In genomic region chr6:42724825-42725224, GRCh38 we compare ENCODE assay signal across 20 cellular contexts. TPM values are rescaled to one million over a fixed set of nuclear protein-coding genes. Genes with fewer than 3 reads are reported as not detected.
DNase-seq lines count a peak whose midpoint lies in the region; ATAC-seq, FAIRE-seq and TF ChIP-seq lines count a peak whose summit lies in the region.
"Had no signal": no experiment of that assay in that cellular context is flagged by ENCODE, and none has a peak within 500 bp of the region (broad histone marks: within the 10 kb centered on the region; RNA-seq: fewer than 3 reads in every experiment).

No MANE protein-coding gene starts in this region.

- no peak for TF ChIP-seq CTCF in A549 (IDR thresholded peaks at IDR 0.05)
- no peak for TF ChIP-seq CTCF in HEK293 (tag by site-specific recombination; IDR thresholded peaks at IDR 0.05)
- no peak for TF ChIP-seq CTCF in osteoblast (IDR thresholded peaks at IDR 0.05; ENCODE audit: extremely low read depth, low read depth, low read length)

- H3K4me2 ChIP-seq in A549 (no peak overlapping the region), osteoblast (ENCODE audit: insufficient read depth, low read length) (no peak overlapping the region)
- H3K4me2 ChIP-seq: BLaER1, KMS-11 had no signal

- no peak overlapping the region for H3K4me3 ChIP-seq in A549
- no peak overlapping the region for H3K4me3 ChIP-seq in HEK293 (ENCODE audit: low read depth, low read length)
- no peak overlapping the region for H3K4me3 ChIP-seq in osteoblast (ENCODE audit: insufficient read depth, low read length)
- H3K4me3 ChIP-seq: BLaER1 had no signal

- no peak overlapping the region for H3K27ac ChIP-seq in A549
- no peak overlapping the region for H3K27ac ChIP-seq in HEK293 (ENCODE audit: extremely low read depth, low read depth, low read length)
- H3K27ac ChIP-seq in osteoblast (ENCODE audit: low read depth, low read length), result no peak overlapping the region
- H3K27ac ChIP-seq: 22Rv1, BLaER1, KMS-11 had no signal

- TF ChIP-seq POLR2A in A549 (IDR thresholded peaks at IDR 0.05; ENCODE audit: low read length), result no peak

- H4K20me1 ChIP-seq in osteoblast (ENCODE audit: insufficient read depth, low read length), result no peaks in the 10 kb centered on the region
- H4K20me1 ChIP-seq: BLaER1 had no signal

- DNase-seq in DMS53 (lab: John Stamatoyannopoulos, UW) (peak; percentile 15), DMS53 treated with DMSO at 0.1 percent for 48 hours (lab: John Stamatoyannopoulos, UW; ENCODE audit: unreplicated experiment) (no peak), A549 (ENCODE audit: low read depth in 1 of 2, low spot score in 1 of 2) (no peak), osteoblast (ENCODE audit: insufficient read length, low spot score, missing footprints) (peak; percentile 63), iPS-NIHi11 (ENCODE audit: low spot score) (no peak), activated T-cell treated with anti-CD3 and anti-CD28 coated beads for 4 hours (no peak)
- DNase-seq: CD8-positive, alpha-beta T cell; DMS 273 treated with DMSO at 0.1 percent for 48 hours; DMS79; GDM1; GOT3; H7 had no signal

- H3K4me1 ChIP-seq in A549 (peaks cover 16% of the 10 kb centered on the region; the same call in 2 of the 3 replicates), HEK293 (ENCODE audit: control insufficient read depth, insufficient read depth, low read length) (peaks cover 5% of the 10 kb centered on the region), osteoblast (ENCODE audit: insufficient read depth, low read length) (peaks cover 11% of the 10 kb centered on the region)

- POLR2A ChIA-PET in A549 (lab: Yijun Ruan, JAX) (no interaction called here), HEK293 (lab: Yijun Ruan, JAX) (interaction anchor here (0.9 kb wide), 1 partner anchor 57 kb away, joined by 4 read pairs; the partner anchor contains the start of gene BICRAL)

- no peak for FAIRE-seq in A549 (lab: Jason Lieb, UNC)
- FAIRE-seq: HTR-8/SVneo had no signal

- no peak overlapping the region for H2AFZ ChIP-seq in osteoblast (ENCODE audit: low read length)

- ATAC-seq in A549, result no peak
- ATAC-seq: CD8-positive, alpha-beta T cell; HCT116 had no signal

- no peaks in the 10 kb centered on the region for H3K79me2 ChIP-seq in osteoblast (ENCODE audit: insufficient read depth, low read length)

- TF ChIP-seq RAD21 in A549 (conservative IDR thresholded peaks at IDR 0.05 in 1 of 2, IDR thresholded peaks at IDR 0.05 in 1 of 2), result no peak

- H3K9me3 ChIP-seq in A549 (no peaks in the 10 kb centered on the region), HEK293 (ENCODE audit: control insufficient read depth, insufficient read depth, low read depth, low read length) (no peaks in the 10 kb centered on the region), osteoblast (ENCODE audit: low read depth, low read length) (no peaks in the 10 kb centered on the region)
- H3K9me3 ChIP-seq: BLaER1 had no signal

- H3K36me3 ChIP-seq in HEK293 (ENCODE audit: control insufficient read depth in 2 of 2, insufficient read depth in 1 of 2, low read length in 2 of 2) (no peaks in the 10 kb centered on the region), osteoblast (ENCODE audit: insufficient read depth, low read length) (no peaks in the 10 kb centered on the region)
- H3K36me3 ChIP-seq: BLaER1 had no signal

- TF ChIP-seq EP300 in A549 (IDR thresholded peaks at IDR 0.05), result no peak

- CTCF ChIA-PET in A549 (lab: Yijun Ruan, JAX) (interaction anchor here (0.7 to 6.9 kb wide), 3 partner anchors 22 to 64 kb away, joined by 3 to 37 read pairs (median 14); no protein-coding TSS in a partner anchor), HEK293 (lab: Yijun Ruan, JAX) (interaction anchor here (1.0 to 6.9 kb wide), 8 partner anchors 10 to 200 kb away, joined by 3 to 127 read pairs (median 14); partner anchors contain the start of gene RPL7L1)

- H3K27me3 ChIP-seq in osteoblast (ENCODE audit: insufficient read depth, low read length), result no peaks in the 10 kb centered on the region
- H3K27me3 ChIP-seq: BLaER1 had no signal

TF ChIP-seq in A549, 52 proteins besides CTCF, POLR2A, EP300 and RAD21:
- TF ChIP-seq MAFK (IDR thresholded peaks at IDR 0.05; ENCODE audit: partially characterized antibody) (peak; percentile 78), HOXB13 (CRISPR knock-in tag; IDR thresholded peaks at IDR 0.05; ENCODE audit: low read depth) (no peak)
TF ChIP-seq in A549: peak in this region for 1.

TF ChIP-seq in HEK293, 187 proteins besides CTCF, POLR2A, EP300 and RAD21:
- TF ChIP-seq ZNF548 (tag by site-specific recombination; IDR thresholded peaks at IDR 0.05) (no peak), ZNF362 (tag by site-specific recombination; IDR thresholded peaks at IDR 0.05) (no peak), ZNF335 (tag by site-specific recombination; conservative IDR thresholded peaks at IDR 0.05) (0 out of 2 replicates have a peak, but pooled peaks have one; percentile 28), ZBTB44 (tag by site-specific recombination; IDR thresholded peaks at IDR 0.05) (no peak), ZNF350 (tag by site-specific recombination; IDR thresholded peaks at IDR 0.05) (no peak), ZNF416 (tag by site-specific recombination; IDR thresholded peaks at IDR 0.05) (no peak)

RNA-seq across cellular contexts. Expression of gene PRPH2, which starts 2.4 kb away (rescaled TPM):
- polyA plus RNA-seq in A549 (2011; rRNA removed) (not detected in 2 replicates), A549 (2017; fragmentation: RNase III; extraction: RNeasy Plus Mini Kit Qiagen cat#74134 plus additional on column Dnase treatment) (not detected in 3 replicates)
- not detected in 2 replicates for polyA plus RNA-seq in A549 (2012; cell fraction: cytosol; rRNA removed)
- polyA plus RNA-seq in A549 (2012; cell fraction: nucleus; rRNA removed), result not detected in 2 replicates
- polyA minus RNA-seq in A549 (2011; rRNA and poly(A)+ RNA removed), result not detected in 2 replicates
- total RNA-seq in osteoblast, result 3.3 and 3.8 TPM in 2 replicates
- total RNA-seq: CD8-positive, alpha-beta T cell; Daoy had no signal
- polyA plus RNA-seq: CD14-positive monocyte had no signal

RNA-seq across cellular contexts. Expression of gene TBCC, which starts 21.1 kb away (rescaled TPM):
- 10.2 and 10.3 TPM in 2 replicates for polyA plus RNA-seq in A549 (2011; rRNA removed)
- polyA plus RNA-seq in A549 (2012; cell fraction: cytosol; rRNA removed), result 10.3 and 12.8 TPM in 2 replicates
- 11.8 and 12.4 TPM in 2 replicates for polyA plus RNA-seq in A549 (2012; cell fraction: nucleus; rRNA removed)
- polyA plus RNA-seq in A549 (2017; fragmentation: RNase III; extraction: RNeasy Plus Mini Kit Qiagen cat#74134 plus additional on column Dnase treatment), result 12.3 to 13.3 TPM (median 12.4 TPM) in 3 replicates
- 8.1 and 8.3 TPM in 2 replicates for polyA minus RNA-seq in A549 (2011; rRNA and poly(A)+ RNA removed)
- total RNA-seq in osteoblast, result 30.9 and 33.7 TPM in 2 replicates

RNA-seq across cellular contexts. Expression of gene BICRAL, which starts 57.0 kb away (rescaled TPM):
- polyA plus RNA-seq in A549 (2011; rRNA removed) (8.6 and 9.0 TPM in 2 replicates), A549 (2017; fragmentation: RNase III; extraction: RNeasy Plus Mini Kit Qiagen cat#74134 plus additional on column Dnase treatment) (2.9 to 3.5 TPM (median 3.3 TPM) in 3 replicates)
- polyA plus RNA-seq in A549 (2012; cell fraction: cytosol; rRNA removed), result 2.7 and 3.5 TPM in 2 replicates
- 2.6 and 2.9 TPM in 2 replicates for polyA plus RNA-seq in A549 (2012; cell fraction: nucleus; rRNA removed)
- polyA minus RNA-seq in A549 (2011; rRNA and poly(A)+ RNA removed), result 11.6 and 15.3 TPM in 2 replicates
- total RNA-seq in osteoblast, result 9.4 TPM in 2 replicates

Comparison
In these comparisons a context has a peak if more than half of its experiments do, and no peak if none do; other contexts are left out.
1. DNase-seq: peak in DMS53 (single experiment) and osteoblast (single experiment); none in DMS53 treated with DMSO at 0.1 percent for 48 hours (single experiment), A549 (0 of 2), iPS-NIHi11 (single experiment) and activated T-cell treated with anti-CD3 and anti-CD28 coated beads for 4 hours (single experiment).